In genomic region chrX:40864972-40865371, GRCh38 we compare ENCODE assay signal across 16 cellular contexts.
DNase-seq lines count a peak whose midpoint lies in the region; ATAC-seq and TF ChIP-seq lines count a peak whose summit lies in the region.
"Had no signal": no experiment of that assay in that cellular context is flagged by ENCODE, and none has a peak within 500 bp of the region (broad histone marks: within the 10 kb centered on the region; RNA-seq: fewer than 3 reads in every experiment).

No MANE protein-coding gene starts in this region.

- TF ChIP-seq POLR2A in sigmoid colon (IDR thresholded peaks at IDR 0.05), result no peak

- WGBS in sigmoid colon, 2 donors, result 82 to 90% methylated on average over 1 of the region's 1 CpG

- H3K27ac ChIP-seq in osteoblast (ENCODE audit: low read depth, low read length) (peak overlapping the region; percentile 40), sigmoid colon (no peak overlapping the region)
- H3K27ac ChIP-seq: BLaER1 had no signal

- H3K4me3 ChIP-seq in cardiac fibroblast (replicated peaks in 1 of 2; ENCODE audit: low read depth in 2 of 2, low read length in 2 of 2) (no peak overlapping the region), osteoblast (ENCODE audit: insufficient read depth, low read length) (no peak overlapping the region), sigmoid colon (no peak overlapping the region)
- H3K4me3 ChIP-seq: BLaER1 had no signal

- intact Hi-C loops in sigmoid colon (cut with DNase I), result no loop called here

- TF ChIP-seq EP300 in sigmoid colon (IDR thresholded peaks at IDR 0.05), result no peak

- no peak overlapping the region for H2AFZ ChIP-seq in osteoblast (ENCODE audit: low read length)

- H3K4me2 ChIP-seq in osteoblast (ENCODE audit: insufficient read depth, low read length), result no peak overlapping the region
- H3K4me2 ChIP-seq: BLaER1 had no signal

- no peaks in the 10 kb centered on the region for H4K20me1 ChIP-seq in osteoblast (ENCODE audit: insufficient read depth, low read length)
- H4K20me1 ChIP-seq: BLaER1 had no signal

- H3K36me3 ChIP-seq in osteoblast (ENCODE audit: insufficient read depth, low read length) (no peaks in the 10 kb centered on the region), sigmoid colon (no peaks in the 10 kb centered on the region)
- H3K36me3 ChIP-seq: BLaER1 had no signal

- peak; percentile 80 for DNase-seq in EH (ENCODE audit: low read depth)
- peak; percentile 2 for DNase-seq in NCI-H226
- DNase-seq in cardiac fibroblast (ENCODE audit: low read depth in 2 of 2), result peak; percentile 28 to 69
- no peak for DNase-seq in osteoblast (ENCODE audit: insufficient read length, low spot score, missing footprints)
- no peak for DNase-seq in DMS 273 (lab: John Stamatoyannopoulos, UW; ENCODE audit: unreplicated experiment)
- DNase-seq in sigmoid colon, result no peak
- DNase-seq: activated CD4-positive, alpha-beta memory T cell treated with anti-CD3 and anti-CD28 coated beads for 36 hours; activated naive CD8-positive, alpha-beta T cell treated with anti-CD3 and anti-CD28 coated beads for 36 hours; activated T-cell treated with anti-CD3 and anti-CD28 coated beads, Interleukin-2, amount 50 U/mL, for 4 hours; DMS 273 treated with DMSO at 0.1 percent for 48 hours; NCI-H187 treated with DMSO at 0.1 percent for 48 hours; retina; stimulated activated CD4-positive, alpha-beta T cell treated with anti-CD3 and anti-CD28 coated beads, Interleukin-2, amount 100 ng/mL, for 24 hours had no signal

- ATAC-seq in HG03565 (IDR thresholded peaks at IDR 0.05; ENCODE audit: unreplicated experiment), result no peak
- no peak for ATAC-seq in HG03025 (IDR thresholded peaks at IDR 0.05; ENCODE audit: low FRiP score, unreplicated experiment)
- ATAC-seq: activated T-cell treated with anti-CD3 and anti-CD28 coated beads, Interleukin-2, amount 50 U/mL, for 4 hours had no signal

- H3K27me3 ChIP-seq in osteoblast (ENCODE audit: insufficient read depth, low read length), result no peaks in the 10 kb centered on the region
- H3K27me3 ChIP-seq in sigmoid colon, result no peaks in the 10 kb centered on the region

- H3K79me2 ChIP-seq in osteoblast (ENCODE audit: insufficient read depth, low read length), result no peaks in the 10 kb centered on the region

- TF ChIP-seq CTCF in cardiac fibroblast (IDR thresholded peaks at IDR 0.05; ENCODE audit: low read depth, low read length), result no peak
- no peak for TF ChIP-seq CTCF in osteoblast (IDR thresholded peaks at IDR 0.05; ENCODE audit: extremely low read depth, low read depth, low read length)
- no peak for TF ChIP-seq CTCF in sigmoid colon (IDR thresholded peaks at IDR 0.05)

- H3K4me1 ChIP-seq in osteoblast (ENCODE audit: insufficient read depth, low read length) (peaks cover 28% of the 10 kb centered on the region), sigmoid colon (peaks cover 0 to 15% (median 6%) of the 10 kb centered on the region in 4 donors)
- H3K4me1 ChIP-seq: BLaER1 had no signal

- H3K9me3 ChIP-seq in osteoblast (ENCODE audit: low read depth, low read length) (no peaks in the 10 kb centered on the region), sigmoid colon (no peaks in the 10 kb centered on the region)

Comparison
In these comparisons a context has a peak if more than half of its experiments do, and no peak if none do; other contexts are left out.
1. DNase-seq: peak in EH (single experiment), NCI-H226 (single experiment) and cardiac fibroblast (2 of 2); none in osteoblast (single experiment), DMS 273 (single experiment) and sigmoid colon (single experiment).